ENCODE assay signal across 14 cellular contexts in the genomic region with DNA sequence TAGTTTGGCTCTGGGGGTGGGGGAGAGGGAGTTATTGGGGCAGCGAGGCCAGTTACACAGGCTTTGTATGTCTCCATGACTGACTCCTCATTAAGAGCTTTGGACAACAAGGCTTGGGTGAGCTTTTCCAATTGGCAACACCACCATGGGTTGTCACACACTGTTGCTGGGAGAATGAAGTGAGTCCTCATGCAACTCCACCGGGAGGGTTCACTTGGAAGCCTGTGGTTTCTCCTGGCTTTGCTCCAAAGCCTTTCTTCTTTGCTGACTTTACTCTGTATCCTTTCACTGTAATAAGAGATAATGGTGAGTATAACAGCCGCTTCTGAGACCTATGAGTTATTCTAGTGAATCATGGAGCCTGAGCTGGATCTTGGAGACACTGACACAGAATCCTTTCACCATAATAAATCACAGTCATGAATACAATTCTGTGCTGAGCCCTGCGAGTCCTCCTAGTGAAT. TPM values are rescaled to one million over a fixed set of nuclear protein-coding genes. Genes with fewer than 3 reads are reported as not detected.
DNase-seq lines count a peak whose midpoint lies in the region; TF ChIP-seq lines count a peak whose summit lies in the region.
"Had no signal": no experiment of that assay in that cellular context is flagged by ENCODE, and none has a peak within 500 bp of the region (broad histone marks: within the 10 kb centered on the region; RNA-seq: fewer than 3 reads in every experiment).

No MANE protein-coding gene starts in this region.

- H3K9ac ChIP-seq in MM.1S (ENCODE audit: low read length), result no peak overlapping the region

- no peaks in the 10 kb centered on the region for H3F3A ChIP-seq in MM.1S (ENCODE audit: insufficient read depth, low read length)

- H3K36me3 ChIP-seq in MM.1S (replicated peaks; ENCODE audit: insufficient read depth, low read length), result no peaks in the 10 kb centered on the region
- H3K36me3 ChIP-seq: lower lobe of right lung, stomach had no signal

- no peak overlapping the region for H3K27ac ChIP-seq in MM.1S (ENCODE audit: low read length)
- H3K27ac ChIP-seq: lower lobe of right lung, stomach had no signal

- no peaks in the 10 kb centered on the region for H3K9me2 ChIP-seq in MM.1S (replicated peaks; ENCODE audit: insufficient read depth, low read length)

- peaks cover 1% of the 10 kb centered on the region; the same call in 1 of the 2 replicates for H3K27me3 ChIP-seq in MM.1S (replicated peaks; ENCODE audit: insufficient read depth, low read length)

- TF ChIP-seq CTCF in GM10266 (IDR thresholded peaks at IDR 0.05; ENCODE audit: control insufficient read depth, insufficient read depth, low read depth, missing control alignments) (no peak), MM.1S (IDR thresholded peaks at IDR 0.05; ENCODE audit: low read length) (no peak)

- no peaks in the 10 kb centered on the region for H3K79me2 ChIP-seq in MM.1S (ENCODE audit: low read length)

- no peak overlapping the region for H3K4me3 ChIP-seq in MM.1S (ENCODE audit: low read length)
- H3K4me3 ChIP-seq: lower lobe of right lung, stomach had no signal

- no peaks in the 10 kb centered on the region for H4K20me1 ChIP-seq in MM.1S (ENCODE audit: insufficient read depth, low read length)

- no peak overlapping the region for H2AFZ ChIP-seq in MM.1S (ENCODE audit: low read length)

- DNase-seq in EL (peak; percentile 96), RPMI7951 (ENCODE audit: low read depth) (peak; percentile 85), fibroblast of peridontal ligament (ENCODE audit: extremely low read depth) (peak; percentile 85), pons (ENCODE audit: low spot score) (peak; percentile 47), activated gamma-delta T cell treated with Interleukin-2 at 50 U/mL for 16 hours (no peak), putamen (ENCODE audit: low spot score) (no peak), GM10266 (ENCODE audit: extremely low spot score) (no peak), MM.1S (no peak)
- DNase-seq: activated CD4-positive, CD25-positive, alpha-beta regulatory T cell; lower lobe of right lung; posterior cingulate gyrus; SHP77; stomach had no signal

- H3K4me2 ChIP-seq in MM.1S (ENCODE audit: low read depth, low read length), result no peak overlapping the region

- no peaks in the 10 kb centered on the region for H3K9me3 ChIP-seq in MM.1S (replicated peaks; ENCODE audit: insufficient read depth, low read length)
- H3K9me3 ChIP-seq: lower lobe of right lung, stomach had no signal

- no peaks in the 10 kb centered on the region for H3K4me1 ChIP-seq in MM.1S (ENCODE audit: low read length)
- H3K4me1 ChIP-seq: lower lobe of right lung, stomach had no signal

RNA-seq across cellular contexts. Expression of gene EIF3F, which starts 24.9 kb away (rescaled TPM):
- 207 and 216 TPM in 2 replicates for total RNA-seq in RPMI7951 (2014; rRNA removed; shearing (Covaris generic))

RNA-seq across cellular contexts. Expression of gene NLRP10, which starts 46.8 kb away (rescaled TPM):
- total RNA-seq in RPMI7951 (2014; rRNA removed; shearing (Covaris generic)), result not detected in 2 replicates
- total RNA-seq: activated T-helper 1 cell treated with anti-CD3 and anti-CD28 coated beads, Interleukin-12 subunit alpha, Interleukin-12 subunit beta, Interleukin-2, Interleukin-4 antibody, amounts not matched to agents 30 ng/mL and 10 ng/mL and 1 ng/mL, durations not matched to agents 14 hours and 24 hours and 36 hours; lower lobe of right lung; stomach had no signal

Comparison
In these comparisons a context has a peak if more than half of its experiments do, and no peak if none do; other contexts are left out.
1. DNase-seq: peak in EL (single experiment), RPMI7951 (single experiment), fibroblast of peridontal ligament (single experiment) and pons (single experiment); none in activated gamma-delta T cell treated with Interleukin-2 at 50 U/mL for 16 hours (single experiment), putamen (single experiment), GM10266 (single experiment) and MM.1S (single experiment).